In genomic region chr15:34730701-34731100, GRCh38 we compare ENCODE assay signal across 22 cellular contexts. TPM values are rescaled to one million over a fixed set of nuclear protein-coding genes. Genes with fewer than 3 reads are reported as not detected.
"Had no signal": no experiment of that assay in that cellular context is flagged by ENCODE, and none has a peak within 500 bp of the region (broad histone marks: within the 10 kb centered on the region; RNA-seq: fewer than 3 reads in every experiment).

No MANE protein-coding gene starts in this region.

- ATAC-seq: SK-N-SH treated with all-trans-retinoic acid at 6 μM for 48 hours had no signal

- DNase-seq: KBM-7, MM.1S, NCI-H1092 treated with DMSO at 0.1 percent for 48 hours, NCI-H1436, NCI-H187, NCI-H2029, NCI-H2081 treated with DMSO at 0.1 percent for 48 hours, NCI-H2171, NCI-H226, NCI-H446, NCI-H510A, NCI-H524 treated with DMSO at 0.1 percent for 48 hours, NCI-H69, NCI-H774, SHP77 had no signal

- FAIRE-seq: HTR-8/SVneo, RCC 7860 had no signal

- H3K4me3 Mint-ChIP-seq: IgD-negative memory B cell had no signal

- H3K27ac ChIP-seq: HL-60, RWPE1 had no signal

- H3K4me1 Mint-ChIP-seq: IgD-negative memory B cell had no signal

- H3K27ac Mint-ChIP-seq: IgD-negative memory B cell had no signal

RNA-seq across cellular contexts. Expression of gene GJD2, which starts 24.1 kb away (rescaled TPM):
- total RNA-seq: LHCN-M2 had no signal
- polyA plus RNA-seq: IgD-negative memory B cell had no signal
